Comparison of ENCODE assay signal across 9 cellular contexts in genomic region chr6:135901776-135902524, GRCh38. TPM values are rescaled to one million over a fixed set of nuclear protein-coding genes. Genes with fewer than 3 reads are reported as not detected.
DNase-seq lines count a peak whose midpoint lies in the region; FAIRE-seq and TF ChIP-seq lines count a peak whose summit lies in the region.
"Had no signal": no experiment of that assay in that cellular context is flagged by ENCODE, and none has a peak within 500 bp of the region (broad histone marks: within the 10 kb centered on the region; RNA-seq: fewer than 3 reads in every experiment).

No MANE protein-coding gene starts in this region.

- intact Hi-C loops in kidney (cut with DNase I) (no loop called here), spleen (cut with DNase I; ENCODE audit: low total_unique reads) (no loop called here)

- H3K36me3 ChIP-seq in kidney (ENCODE audit: control insufficient read depth in 1 of 2, insufficient read depth in 2 of 2, low read length in 2 of 2) (no peaks in the 10 kb centered on the region), spleen (no peaks in the 10 kb centered on the region)

- H3K9me3 ChIP-seq in kidney (ENCODE audit: control insufficient read depth in 1 of 2, low read length in 2 of 2) (no peaks in the 10 kb centered on the region), spleen (peaks cover 0 to 4% (median 0%) of the 10 kb centered on the region in 8 donors)

- H3K27ac Mint-ChIP-seq in HFFc6: peak overlapping the region; percentile 83

- H3K4me3 ChIP-seq in kidney (ENCODE audit: low read length in 2 of 2): no peak overlapping the region
- peak overlapping the region in 1 of 8 donors; percentile 24 for H3K4me3 ChIP-seq in spleen

- TF ChIP-seq POLR2A in spleen (IDR thresholded peaks at IDR 0.05): no peak

- peak overlapping the region; percentile 75 for H3K4me3 Mint-ChIP-seq in HFFc6

- H3K27ac ChIP-seq in kidney (ENCODE audit: low read depth in 2 of 2, low read length in 2 of 2): no peak overlapping the region
- peak overlapping the region; percentile 47 to 82 (median 67) for H3K27ac ChIP-seq in spleen

- no peak overlapping the region for H3K9ac ChIP-seq in kidney (ENCODE audit: low read length in 2 of 2)

- DNase-seq in HFFc6 (peak; percentile 48), brain pericyte (ENCODE audit: low read depth, low spot score) (peak; percentile 41), kidney (no peak), spleen (no peak), NCI-H526 (lab: John Stamatoyannopoulos, UW) (no peak), urothelium cell line (ENCODE audit: low spot score) (no peak)
- no peak for DNase-seq in stimulated activated CD4-positive, alpha-beta T cell treated with anti-CD3 and anti-CD28 coated beads, Interleukin-4, amount 100 ng/mL, for 1 hour

- no peaks in the 10 kb centered on the region; the same call in 1 of the 2 replicates for H3K36me3 Mint-ChIP-seq in HFFc6 (ENCODE audit: low read depth)

- FAIRE-seq in kidney (lab: Jason Lieb, UNC) (peak; percentile 15), urothelium cell line (lab: Jason Lieb, UNC) (no peak)
- FAIRE-seq: H54, HTR-8/SVneo had no signal

- TF ChIP-seq CTCF in HFFc6 (IDR thresholded peaks at IDR 0.05) (no peak), kidney (IDR thresholded peaks at IDR 0.05; ENCODE audit: borderline replicate concordance, extremely low read depth, insufficient read depth) (no peak), spleen (IDR thresholded peaks at IDR 0.05 in 8 of 11, conservative IDR thresholded peaks at IDR 0.05 in 3 of 11) (no peak)

- H3K27me3 ChIP-seq in spleen (replicated peaks in 1 of 7): no peaks in the 10 kb centered on the region

- H3K4me1 ChIP-seq in kidney (ENCODE audit: control insufficient read depth in 1 of 2, insufficient read depth in 1 of 2, low read depth in 1 of 2, low read length in 2 of 2) (peaks cover 0 to 7% of the 10 kb centered on the region in 2 donors), spleen (peaks cover 0 to 24% (median 13%) of the 10 kb centered on the region in 6 donors)

- H3K4me1 Mint-ChIP-seq in HFFc6 (ENCODE audit: low read depth): peaks cover 54% of the 10 kb centered on the region

- WGBS in spleen, 5 donors: 42 to 70% (median 56%) methylated on average over 6 of the region's 6 CpGs

- H3K27me3 Mint-ChIP-seq in HFFc6 (ENCODE audit: insufficient read depth): no peaks in the 10 kb centered on the region; the same call in 1 of the 2 replicates

- H3K9me3 Mint-ChIP-seq in HFFc6: no peaks in the 10 kb centered on the region

RNA-seq across cellular contexts. Expression of gene PDE7B, which starts 50.4 kb away (rescaled TPM):
- 1 to 10 TPM; 1.2 to 5.8 (median 4.5) TPM for total RNA-seq in HFFc6 (2021; fragmentation: NEBNext Ultra II Directional; extraction: Animal tissue kit (Norgen Biotek cat#: 25700))
- total RNA-seq in kidney: 15.4 TPM
- 4.6 TPM for polyA plus RNA-seq in kidney (ENCODE audit: insufficient read depth, low read depth, low replicate concordance)
- 1 to 10 TPM in 6 of 7 donors, under 1 TPM in 1; 0.94 to 4.6 (median 1.9) TPM for total RNA-seq in spleen
- under 1 TPM; 0.54 to 0.85 (median 0.67) TPM for polyA plus RNA-seq in spleen

Comparison
In these comparisons a context has a peak if more than half of its experiments do, and no peak if none do; other contexts are left out.
1. DNase-seq: peak in HFFc6 (single experiment) and brain pericyte (single experiment); none in kidney (single experiment), spleen (single experiment), NCI-H526 (0 of 2), stimulated activated CD4-positive, alpha-beta T cell treated with anti-CD3 and anti-CD28 coated beads, Interleukin-4, amount 100 ng/mL, for 1 hour (single experiment) and urothelium cell line (single experiment).
2. H3K27ac ChIP-seq: peak in spleen (8 of 8); none in kidney (0 of 2).